Comparison of ENCODE assay signal across 9 cellular contexts in genomic region chr19:39599116-39599515, GRCh38. TPM values are rescaled to one million over a fixed set of nuclear protein-coding genes. Genes with fewer than 3 reads are reported as not detected.
A peak's percentile ranks its signal among the peaks of the same experiment; 100 is the strongest.
DNase-seq lines count a peak whose midpoint lies in the region; TF ChIP-seq lines count a peak whose summit lies in the region.
"Had no signal": no experiment of that assay in that cellular context is flagged by ENCODE, and none has a peak within 500 bp of the region (broad histone marks: within the 10 kb centered on the region; RNA-seq: fewer than 3 reads in every experiment).

No MANE protein-coding gene starts in this region.

- no peak for TF ChIP-seq CTCF in esophagus muscularis mucosa (IDR thresholded peaks at IDR 0.05)

- TF ChIP-seq POLR2A in esophagus muscularis mucosa (IDR thresholded peaks at IDR 0.05; ENCODE audit: low read depth) = no peak

- H3K4me3 ChIP-seq in esophagus muscularis mucosa = no peak overlapping the region

- H3K27ac Mint-ChIP-seq in activated CD4-positive, alpha-beta memory T cell treated with anti-CD3 and anti-CD28 coated beads for 36 hours = no peak overlapping the region
- H3K27ac Mint-ChIP-seq: T-helper 2 cell treated with Interferon-gamma antibody and Interleukin-4, amounts not matched to agents 5 μg/mL and 100 μg/mL, for 36 hours had no signal

- H3K36me3 Mint-ChIP-seq in activated CD4-positive, alpha-beta memory T cell treated with anti-CD3 and anti-CD28 coated beads for 36 hours = no peaks in the 10 kb centered on the region

- H3K4me1 ChIP-seq in esophagus muscularis mucosa = no peaks in the 10 kb centered on the region

- peaks cover 0 to 13% (median 2%) of the 10 kb centered on the region in 4 donors for H3K9me3 ChIP-seq in esophagus muscularis mucosa

- H3K9me3 Mint-ChIP-seq in activated CD4-positive, alpha-beta memory T cell treated with anti-CD3 and anti-CD28 coated beads for 36 hours = no peaks in the 10 kb centered on the region

- no peak for TF ChIP-seq EP300 in esophagus muscularis mucosa (IDR thresholded peaks at IDR 0.05)

- H3K27me3 ChIP-seq in esophagus muscularis mucosa = peaks cover 0 to 37% (median 0%) of the 10 kb centered on the region in 4 donors

- CTCF ChIA-PET in activated CD4-positive, alpha-beta memory T cell treated with anti-CD3 and anti-CD28 coated beads for 36 hours (lab: Charles Lee) = interaction anchor here (1.4 kb wide), 1 partner anchor 73 kb away, joined by 5 read pairs; no protein-coding TSS in a partner anchor

- peaks cover 2% of the 10 kb centered on the region for H3K4me1 Mint-ChIP-seq in activated CD4-positive, alpha-beta memory T cell treated with anti-CD3 and anti-CD28 coated beads for 36 hours (ENCODE audit: low read depth)

- POLR2A ChIA-PET in activated CD4-positive, alpha-beta memory T cell treated with anti-CD3 and anti-CD28 coated beads for 36 hours (lab: Charles Lee) = no interaction called here

- H3K4me3 Mint-ChIP-seq in activated CD4-positive, alpha-beta memory T cell treated with anti-CD3 and anti-CD28 coated beads for 36 hours = no peak overlapping the region
- H3K4me3 Mint-ChIP-seq: T-helper 2 cell treated with Interferon-gamma antibody and Interleukin-4, amounts not matched to agents 5 μg/mL and 100 μg/mL, for 36 hours had no signal

- no peak overlapping the region for H3K27ac ChIP-seq in esophagus muscularis mucosa (replicated peaks in 1 of 4)

- WGBS in esophagus muscularis mucosa = 26% methylated on average over 4 of the region's 4 CpGs

- DNase-seq in CD1c-positive myeloid dendritic cell (ENCODE audit: extremely low spot score) (peak; percentile 9), HS-27A (ENCODE audit: low read depth) (peak; percentile 12), iPS-NIHi11 (ENCODE audit: low spot score) (peak; percentile 65), esophagus muscularis mucosa (ENCODE audit: extremely low spot score) (no peak), NCI-H345 treated with DMSO at 0.1 percent for 48 hours (lab: John Stamatoyannopoulos, UW; ENCODE audit: unreplicated experiment) (no peak), NCI-H1105 (lab: John Stamatoyannopoulos, UW) (no peak), NCI-H2029 treated with DMSO at 0.1 percent for 48 hours (lab: John Stamatoyannopoulos, UW) (no peak)
- peak; percentile 51 for DNase-seq in activated CD4-positive, alpha-beta memory T cell treated with anti-CD3 and anti-CD28 coated beads for 36 hours

- H3K27me3 Mint-ChIP-seq in activated CD4-positive, alpha-beta memory T cell treated with anti-CD3 and anti-CD28 coated beads for 36 hours = peaks cover 48% of the 10 kb centered on the region

- intact Hi-C loops in activated CD4-positive, alpha-beta memory T cell treated with anti-CD3 and anti-CD28 coated beads for 36 hours (cut with micrococcal nuclease) = no loop called here
- intact Hi-C loops in esophagus muscularis mucosa (cut with DNase I) = no loop called here

- H3K36me3 ChIP-seq in esophagus muscularis mucosa = no peaks in the 10 kb centered on the region

RNA-seq across cellular contexts. Expression of gene LGALS13, which starts 3.2 kb away (rescaled TPM):
- total RNA-seq in activated CD4-positive, alpha-beta memory T cell treated with anti-CD3 and anti-CD28 coated beads for 36 hours = not detected
- not detected for total RNA-seq in esophagus muscularis mucosa

RNA-seq across cellular contexts. Expression of gene LGALS16, which starts 56.6 kb away (rescaled TPM):
- not detected for total RNA-seq in activated CD4-positive, alpha-beta memory T cell treated with anti-CD3 and anti-CD28 coated beads for 36 hours
- not detected for total RNA-seq in esophagus muscularis mucosa

RNA-seq across cellular contexts. Expression of gene EID2, which starts 59.2 kb away (rescaled TPM):
- 10 to 100 TPM; 13.0 to 13.1 TPM for total RNA-seq in activated CD4-positive, alpha-beta memory T cell treated with anti-CD3 and anti-CD28 coated beads for 36 hours
- total RNA-seq in esophagus muscularis mucosa = 10 to 100 TPM; 13.9 to 26.4 (median 18.9) TPM

Comparison
In these comparisons a context has a peak if more than half of its experiments do, and no peak if none do; other contexts are left out.
1. DNase-seq: peak in CD1c-positive myeloid dendritic cell (single experiment), HS-27A (single experiment), activated CD4-positive, alpha-beta memory T cell treated with anti-CD3 and anti-CD28 coated beads for 36 hours (single experiment) and iPS-NIHi11 (single experiment); none in esophagus muscularis mucosa (single experiment), NCI-H345 treated with DMSO at 0.1 percent for 48 hours (single experiment), NCI-H1105 (single experiment) and NCI-H2029 treated with DMSO at 0.1 percent for 48 hours (single experiment).